ENCODE assay signal across 19 cellular contexts in genomic region chr12:75606921-75607320, GRCh38.
DNase-seq lines count a peak whose midpoint lies in the region; ATAC-seq and TF ChIP-seq lines count a peak whose summit lies in the region.
"Had no signal": no experiment of that assay in that cellular context is flagged by ENCODE, and none has a peak within 500 bp of the region (broad histone marks: within the 10 kb centered on the region; RNA-seq: fewer than 3 reads in every experiment).

No MANE protein-coding gene starts in this region.

- ATAC-seq in HG02973 (IDR thresholded peaks at IDR 0.05; ENCODE audit: unreplicated experiment) (no peak), gastroesophageal sphincter (no peak)
- ATAC-seq: PC-3 had no signal

- 76 to 92% methylated on average over 3 of the region's 3 CpGs for WGBS in gastroesophageal sphincter (ENCODE audit: low coverage in 1 of 2), 2 donors

- no peaks in the 10 kb centered on the region for H3K27me3 ChIP-seq in gastroesophageal sphincter

- in situ Hi-C loops in SK-MEL-5 (cut with HindIII; ENCODE audit: low pct_unique_long_range_greater_than_20kb, low sequenced_read_pairs), result no loop called here

- TF ChIP-seq CTCF in gastroesophageal sphincter (IDR thresholded peaks at IDR 0.05), result no peak

- H3K4me1 ChIP-seq in gastroesophageal sphincter, result no peaks in the 10 kb centered on the region

- no peak overlapping the region for H3K4me3 ChIP-seq in gastroesophageal sphincter

- DNase-seq in Ammon's horn (ENCODE audit: low spot score), result peak; percentile 29
- peak; percentile 37 for DNase-seq in SK-MEL-5 (ENCODE audit: low read depth, low spot score)
- DNase-seq in globus pallidus (ENCODE audit: low spot score), result peak; percentile 81
- peak; percentile 96 for DNase-seq in pons (ENCODE audit: low spot score)
- DNase-seq in germinal center (ENCODE audit: low spot score), result no peak
- DNase-seq in kidney tubule cell (ENCODE audit: low spot score), result no peak
- DNase-seq: Calu3; CD4-positive, alpha-beta memory T cell; GF-D8; KG1; MV-4-11; NCI-H187; NCI-H345; NCI-H524 treated with DMSO at 0.1 percent for 48 hours; PC-3; SIG-M5 had no signal

- TF ChIP-seq POLR2A in gastroesophageal sphincter (IDR thresholded peaks at IDR 0.05), result no peak

- no peaks in the 10 kb centered on the region for H3K9me3 ChIP-seq in gastroesophageal sphincter

- H3K36me3 ChIP-seq in gastroesophageal sphincter, result no peaks in the 10 kb centered on the region

- no peak for TF ChIP-seq EP300 in gastroesophageal sphincter (IDR thresholded peaks at IDR 0.05)

- H3K27ac ChIP-seq in gastroesophageal sphincter, result no peak overlapping the region
- H3K27ac ChIP-seq: RWPE1 had no signal

Comparison
In these comparisons a context has a peak if more than half of its experiments do, and no peak if none do; other contexts are left out.
1. DNase-seq: peak in Ammon's horn (single experiment), SK-MEL-5 (single experiment), globus pallidus (single experiment) and pons (single experiment); none in germinal center (single experiment) and kidney tubule cell (single experiment).